1 cellular context compared by ENCODE assay signal in genomic region chr1:3356827-3357457, GRCh38.
TF ChIP-seq lines count a peak whose summit lies in the region.

No MANE protein-coding gene starts in this region.

TF ChIP-seq in GM23338, 12 proteins besides CTCF, POLR2A, EP300 and RAD21 (continued from another document):
- no peak for TF ChIP-seq ZNF462 (CRISPR knock-in tag; IDR thresholded peaks at IDR 0.05)
- TF ChIP-seq ETS1 (IDR thresholded peaks at IDR 0.05), result no peak
- no peak for TF ChIP-seq ZNF114 (CRISPR knock-in tag; IDR thresholded peaks at IDR 0.05)
- TF ChIP-seq POLR2AphosphoS5 (IDR thresholded peaks at IDR 0.05; ENCODE audit: low read depth), result no peak
- no peak for TF ChIP-seq JUNB (IDR thresholded peaks at IDR 0.05; ENCODE audit: unreplicated experiment)
